29 cellular contexts compared by ENCODE assay signal in the genomic region with DNA sequence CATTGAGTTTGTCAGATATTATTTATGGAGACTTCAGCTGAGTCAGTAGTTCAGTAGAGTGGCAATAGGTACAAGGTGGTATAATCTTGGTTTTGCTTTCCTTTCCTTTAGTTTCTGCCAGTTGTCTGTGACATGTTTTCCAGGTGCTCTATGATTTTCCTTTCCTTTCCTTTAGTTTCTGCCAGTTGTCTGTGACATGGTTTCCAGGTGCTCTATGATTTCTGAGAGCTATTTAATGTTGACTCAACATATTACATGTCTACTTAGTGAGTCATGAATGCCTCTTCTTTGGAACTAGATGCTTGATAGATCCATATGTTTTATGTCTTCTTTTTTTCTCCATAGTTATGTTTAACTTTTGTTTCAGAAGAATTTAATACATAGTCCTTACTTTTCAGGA.
"Had no signal": no experiment of that assay in that cellular context is flagged by ENCODE, and none has a peak within 500 bp of the region (broad histone marks: within the 10 kb centered on the region; RNA-seq: fewer than 3 reads in every experiment).

No MANE protein-coding gene starts in this region.

- H3K27ac Mint-ChIP-seq: activated CD8-positive, alpha-beta T cell treated with anti-CD3 and anti-CD28 coated beads, Interleukin-2, amount 10 ng/mL, durations not matched to agents 7 days and 5 days; activated naive CD4-positive, alpha-beta T cell treated with anti-CD3 and anti-CD28 coated beads, Interleukin-2, amount 50 U/mL, for 24 hours; activated T-cell treated with anti-CD3 and anti-CD28 coated beads, Interleukin-2, amount 50 U/mL, for 24 hours; activated T-helper 1 cell treated with anti-CD3 and anti-CD28 coated beads, Interleukin-12 subunit alpha, Interleukin-12 subunit beta, Interleukin-2, Interleukin-4 antibody, amounts not matched to agents 30 ng/mL and 10 ng/mL and 1 ng/mL, durations not matched to agents 14 hours and 24 hours and 36 hours; T-helper 17 cell; WTC11 had no signal

- DNase-seq: activated CD4-positive, alpha-beta T cell treated with anti-CD3 and anti-CD28 coated beads for 48 hours; activated CD4-positive, alpha-beta T cell treated with anti-CD3 and anti-CD28 coated beads, Interleukin-2, amount 50 U/mL, for 4 hours; activated CD4-positive, CD25-positive, alpha-beta regulatory T cell treated with anti-CD3 and anti-CD28 coated beads, Interleukin-2, amount 50 U/mL, for 72 hours; activated CD8-positive, alpha-beta T cell treated with anti-CD3 and anti-CD28 coated beads, Interleukin-2, amount 10 ng/mL, durations not matched to agents 7 days and 5 days; activated effector memory CD4-positive, alpha-beta T cell treated with Interleukin-2 at 50 U/mL for 16 hours; activated naive CD4-positive, alpha-beta T cell; activated T-cell treated with anti-CD3 and anti-CD28 coated beads, Interleukin-2, amount 50 U/mL, for 24 hours; aorta; MV-4-11; NCI-H1092 treated with DMSO at 0.1 percent for 48 hours; NCI-H1436; NCI-H1694 treated with DMSO at 0.1 percent for 48 hours; NCI-H2029 treated with DMSO at 0.1 percent for 48 hours; NCI-H2171; NCI-H2227 treated with DMSO at 0.1 percent for 48 hours; NCI-H446 treated with DMSO at 0.1 percent for 48 hours; NCI-H526 treated with DMSO at 0.1 percent for 48 hours; NCI-H82; NK-92 treated with Interleukin-12 subunit alpha and Interleukin-12 subunit beta, amount 100 ng/mL, for 24 hours; SHP77; T-helper 17 cell; T-helper 9 cell had no signal

- ATAC-seq: activated CD8-positive, alpha-beta T cell treated with anti-CD3 and anti-CD28 coated beads, Interleukin-2, amount 10 ng/mL, durations not matched to agents 7 days and 5 days; T-helper 17 cell; WTC11 had no signal

- H3K9ac ChIP-seq: KMS-11 had no signal

- H3K9me3 Mint-ChIP-seq: activated T-helper 1 cell treated with anti-CD3 and anti-CD28 coated beads, Interleukin-12 subunit alpha, Interleukin-12 subunit beta, Interleukin-2, Interleukin-4 antibody, amounts not matched to agents 30 ng/mL and 10 ng/mL and 1 ng/mL, durations not matched to agents 14 hours and 24 hours and 36 hours; WTC11 had no signal

- H3K4me1 Mint-ChIP-seq: activated naive CD4-positive, alpha-beta T cell treated with anti-CD3 and anti-CD28 coated beads, Interleukin-2, amount 50 U/mL, for 24 hours; central memory CD8-positive, alpha-beta T cell; T-helper 17 cell; WTC11 had no signal

- H3K36me3 Mint-ChIP-seq: activated naive CD4-positive, alpha-beta T cell treated with anti-CD3 and anti-CD28 coated beads, Interleukin-2, amount 50 U/mL, for 24 hours; WTC11 had no signal

- H3K9me3 ChIP-seq: SJSA1 had no signal

- H3K27me3 Mint-ChIP-seq: activated naive CD4-positive, alpha-beta T cell treated with anti-CD3 and anti-CD28 coated beads, Interleukin-2, amount 50 U/mL, for 24 hours; activated T-cell treated with anti-CD3 and anti-CD28 coated beads, Interleukin-2, amount 50 U/mL, for 24 hours; central memory CD8-positive, alpha-beta T cell; T-helper 17 cell had no signal

- H3K4me2 ChIP-seq: KMS-11 had no signal

- H3K27ac ChIP-seq: KMS-11, SJSA1 had no signal

- H3K36me3 ChIP-seq: SJSA1 had no signal

- H3K4me3 Mint-ChIP-seq: activated CD8-positive, alpha-beta T cell treated with anti-CD3 and anti-CD28 coated beads, Interleukin-2, amount 10 ng/mL, durations not matched to agents 7 days and 5 days; activated naive CD4-positive, alpha-beta T cell treated with anti-CD3 and anti-CD28 coated beads, Interleukin-2, amount 50 U/mL, for 24 hours; activated T-cell treated with anti-CD3 and anti-CD28 coated beads, Interleukin-2, amount 50 U/mL, for 24 hours; activated T-helper 1 cell treated with anti-CD3 and anti-CD28 coated beads, Interleukin-12 subunit alpha, Interleukin-12 subunit beta, Interleukin-2, Interleukin-4 antibody, amounts not matched to agents 30 ng/mL and 10 ng/mL and 1 ng/mL, durations not matched to agents 14 hours and 24 hours and 36 hours; central memory CD8-positive, alpha-beta T cell; T-helper 17 cell; WTC11 had no signal

- H3K4me1 ChIP-seq: SJSA1 had no signal

- FAIRE-seq: RCC 7860 had no signal

- H3K4me3 ChIP-seq: SJSA1 had no signal
